ENCODE assay signal across 15 cellular contexts in genomic region chr1:101003012-101003650, GRCh38. TPM values are rescaled to one million over a fixed set of nuclear protein-coding genes. Genes with fewer than 3 reads are reported as not detected.
DNase-seq lines count a peak whose midpoint lies in the region; ATAC-seq, FAIRE-seq and TF ChIP-seq lines count a peak whose summit lies in the region.
"Had no signal": no experiment of that assay in that cellular context is flagged by ENCODE, and none has a peak within 500 bp of the region (broad histone marks: within the 10 kb centered on the region; RNA-seq: fewer than 3 reads in every experiment).

No MANE protein-coding gene starts in this region.

- TF ChIP-seq CTCF in D721Med (IDR thresholded peaks at IDR 0.05; ENCODE audit: insufficient read depth, missing control alignments), result no peak

- H3K4me1 ChIP-seq in naive thymus-derived CD4-positive, alpha-beta T cell (ENCODE audit: control insufficient read depth in 2 of 2, insufficient read depth in 2 of 2, low read length in 2 of 2), result peaks cover 28 to 47% of the 10 kb centered on the region in 2 donors
- no peaks in the 10 kb centered on the region for H3K4me1 ChIP-seq in small intestine (ENCODE audit: control insufficient read depth in 2 of 2, insufficient read depth in 1 of 2, low read depth in 1 of 2, low read length in 1 of 2)

- H3K9me3 ChIP-seq in naive thymus-derived CD4-positive, alpha-beta T cell (ENCODE audit: control insufficient read depth in 2 of 3, low read length in 3 of 3), result no peaks in the 10 kb centered on the region
- H3K9me3 ChIP-seq in small intestine (ENCODE audit: control insufficient read depth, low read depth), result no peaks in the 10 kb centered on the region
- H3K9me3 ChIP-seq: thoracic aorta had no signal

- 72 to 94% (median 92%) methylated on average over 1 of the region's 1 CpG for WGBS in small intestine, 3 donors

- no peak overlapping the region for H3K4me3 ChIP-seq in naive thymus-derived CD4-positive, alpha-beta T cell (ENCODE audit: low read length)
- H3K4me3 ChIP-seq in small intestine (ENCODE audit: low read depth in 1 of 2, low read length in 2 of 2), result no peak overlapping the region
- H3K4me3 ChIP-seq: thoracic aorta had no signal

- peaks cover 42 to 76% (median 57%) of the 10 kb centered on the region in 7 donors for H3K4me1 Mint-ChIP-seq in naive thymus-derived CD4-positive, alpha-beta T cell

- CTCF ChIA-PET in naive thymus-derived CD4-positive, alpha-beta T cell (lab: Charles Lee), result interaction anchor here (1.1 kb wide), 1 partner anchor 285 kb away, joined by 3 read pairs; no protein-coding TSS in a partner anchor

- peaks cover 0 to under 1% (median 0%) of the 10 kb centered on the region in 3 experiments for H3K36me3 ChIP-seq in naive thymus-derived CD4-positive, alpha-beta T cell (ENCODE audit: control insufficient read depth in 2 of 3, insufficient read depth in 3 of 3, low read length in 3 of 3)
- H3K36me3 ChIP-seq in small intestine (ENCODE audit: control insufficient read depth in 2 of 2, insufficient read depth in 2 of 2, low read length in 2 of 2), result peaks cover 3 to 6% of the 10 kb centered on the region in 2 donors
- H3K36me3 ChIP-seq: thoracic aorta had no signal

- POLR2A ChIA-PET in naive thymus-derived CD4-positive, alpha-beta T cell (lab: Charles Lee), result interaction anchor here (0.6 to 3.2 kb wide), 10 partner anchors 7 to 233 kb away, joined by 3 to 15 read pairs (median 4); partner anchors contain the start of gene S1PR1

- no peaks in the 10 kb centered on the region for H3K27me3 ChIP-seq in naive thymus-derived CD4-positive, alpha-beta T cell (ENCODE audit: control insufficient read depth in 2 of 2, insufficient read depth in 2 of 2, low read length in 2 of 2)
- H3K27me3 ChIP-seq in small intestine (ENCODE audit: control insufficient read depth in 2 of 2, insufficient read depth in 2 of 2, low read length in 2 of 2), result no peaks in the 10 kb centered on the region

- no peak overlapping the region for H3K27ac ChIP-seq in naive thymus-derived CD4-positive, alpha-beta T cell (ENCODE audit: low read depth, low read length)
- no peak overlapping the region for H3K27ac ChIP-seq in small intestine (ENCODE audit: low read depth in 1 of 2, low read length in 1 of 2)

- H3K27me3 Mint-ChIP-seq in naive thymus-derived CD4-positive, alpha-beta T cell, result no peaks in the 10 kb centered on the region

- H3K36me3 Mint-ChIP-seq in naive thymus-derived CD4-positive, alpha-beta T cell, result peaks cover 13 to 50% (median 28%) of the 10 kb centered on the region in 5 donors

- H3K9me3 Mint-ChIP-seq in naive thymus-derived CD4-positive, alpha-beta T cell, result peaks cover 0 to 6% (median 0%) of the 10 kb centered on the region in 11 donors
- H3K9me3 Mint-ChIP-seq: neural crest cell had no signal

- FAIRE-seq in D721Med (lab: Jason Lieb, UNC), result peak; percentile 21
- no peak for FAIRE-seq in small intestine (lab: Jason Lieb, UNC)
- FAIRE-seq: TTC549 had no signal

- peak overlapping the region in 6 of 10 donors; percentile 5 to 60 (median 28) for H3K4me3 Mint-ChIP-seq in naive thymus-derived CD4-positive, alpha-beta T cell
- H3K4me3 Mint-ChIP-seq: neural crest cell had no signal

- peak; percentile 7 for ATAC-seq in HG03442 (IDR thresholded peaks at IDR 0.05; ENCODE audit: unreplicated experiment)
- no peak for ATAC-seq in naive thymus-derived CD4-positive, alpha-beta T cell

- intact Hi-C loops in naive thymus-derived CD4-positive, alpha-beta T cell (cut with micrococcal nuclease), result loop anchor here in 1 of 2 donors (5.0 kb wide), 2 partner anchors 34 to 36 kb away; no protein-coding TSS in a partner anchor

- no peak for DNase-seq in D721Med (ENCODE audit: insufficient read length, low spot score)
- DNase-seq in dermis microvascular lymphatic vessel endothelial cell (ENCODE audit: low read depth in 2 of 2), result peak; percentile 79 to 92
- DNase-seq in naive thymus-derived CD4-positive, alpha-beta T cell, result no peak
- no peak for DNase-seq in DMS53 (lab: John Stamatoyannopoulos, UW)
- no peak for DNase-seq in DMS53 treated with DMSO at 0.1 percent for 48 hours (lab: John Stamatoyannopoulos, UW; ENCODE audit: unreplicated experiment)
- DNase-seq in small intestine, result no peak
- DNase-seq in GDM1 (lab: John Stamatoyannopoulos, UW), result no peak
- DNase-seq: kidney glomerular epithelial cell, NCI-H1105 treated with DMSO at 0.1 percent for 48 hours, NCI-H524 treated with DMSO at 0.1 percent for 48 hours, RPMI8226 had no signal

- H3K27ac Mint-ChIP-seq in naive thymus-derived CD4-positive, alpha-beta T cell, result peak overlapping the region in 8 of 9 donors; percentile 8 to 95 (median 80)

RNA-seq across cellular contexts. Expression of gene DPH5, which starts 22.5 kb away (rescaled TPM):
- total RNA-seq in dermis microvascular lymphatic vessel endothelial cell, result 16.7 and 20.2 TPM in 2 replicates
- 10 to 100 TPM; 26.3 to 72.2 (median 45.3) TPM for total RNA-seq in naive thymus-derived CD4-positive, alpha-beta T cell
- polyA plus RNA-seq in naive thymus-derived CD4-positive, alpha-beta T cell, result 10 to 100 TPM; 53.7 to 57.4 TPM
- polyA plus RNA-seq in small intestine, result 10 to 100 TPM; 16.8 to 31.2 (median 17.0) TPM

Comparison
In these comparisons a context has a peak if more than half of its experiments do, and no peak if none do; other contexts are left out.
1. DNase-seq: peak in dermis microvascular lymphatic vessel endothelial cell (2 of 2); none in D721Med (single experiment), naive thymus-derived CD4-positive, alpha-beta T cell (0 of 9), DMS53 (single experiment), DMS53 treated with DMSO at 0.1 percent for 48 hours (single experiment), small intestine (single experiment) and GDM1 (single experiment).